In genomic region chr2:234172066-234172465, GRCh38 we compare ENCODE assay signal across 1 cellular context.
TF ChIP-seq lines count a peak whose summit lies in the region.

No MANE protein-coding gene starts in this region.

TF ChIP-seq in GM23338, 12 proteins besides CTCF, POLR2A, EP300 and RAD21 (continued from another document):
- TF ChIP-seq ETS1 (IDR thresholded peaks at IDR 0.05) = no peak
- no peak for TF ChIP-seq CREB1 (CRISPR knock-in tag; IDR thresholded peaks at IDR 0.05; ENCODE audit: low read depth)
- no peak for TF ChIP-seq ZNF462 (CRISPR knock-in tag; IDR thresholded peaks at IDR 0.05)
- no peak for TF ChIP-seq NANOG (IDR thresholded peaks at IDR 0.05; ENCODE audit: borderline replicate concordance)
- no peak for TF ChIP-seq EZH2 (IDR thresholded peaks at IDR 0.05; ENCODE audit: low read depth, unreplicated experiment)
- TF ChIP-seq JUNB (IDR thresholded peaks at IDR 0.05; ENCODE audit: unreplicated experiment) = no peak
- TF ChIP-seq ZNF114 (CRISPR knock-in tag; IDR thresholded peaks at IDR 0.05) = no peak
